Comparison of ENCODE assay signal across 9 cellular contexts in genomic region chr6:166757226-166758135, GRCh38.
DNase-seq lines count a peak whose midpoint lies in the region; ATAC-seq and TF ChIP-seq lines count a peak whose summit lies in the region.
"Had no signal": no experiment of that assay in that cellular context is flagged by ENCODE, and none has a peak within 500 bp of the region (broad histone marks: within the 10 kb centered on the region; RNA-seq: fewer than 3 reads in every experiment).

No MANE protein-coding gene starts in this region.

- H3K27me3 ChIP-seq in right atrium auricular region = no peaks in the 10 kb centered on the region

- H3K4me3 ChIP-seq in right atrium auricular region = peak overlapping the region; percentile 4 to 22
- H3K4me3 ChIP-seq: SK-N-MC had no signal

- peaks cover 15% of the 10 kb centered on the region for H3K27me3 Mint-ChIP-seq in activated CD4-positive, alpha-beta memory T cell treated with anti-CD3 and anti-CD28 coated beads for 36 hours
- H3K27me3 Mint-ChIP-seq in activated CD4-positive, alpha-beta memory T cell treated with anti-CD3 and anti-CD28 coated beads, Interleukin-2, amount 10 ng/mL, durations not matched to agents 7 days and 5 days = peaks cover 34% of the 10 kb centered on the region
- peaks cover 21% of the 10 kb centered on the region for H3K27me3 Mint-ChIP-seq in T-helper 17 cell

- H3K36me3 Mint-ChIP-seq in activated CD4-positive, alpha-beta memory T cell treated with anti-CD3 and anti-CD28 coated beads for 36 hours = no peaks in the 10 kb centered on the region
- H3K36me3 Mint-ChIP-seq in activated CD4-positive, alpha-beta memory T cell treated with anti-CD3 and anti-CD28 coated beads, Interleukin-2, amount 10 ng/mL, durations not matched to agents 7 days and 5 days (ENCODE audit: low read depth) = no peaks in the 10 kb centered on the region
- H3K36me3 Mint-ChIP-seq in T-helper 17 cell (ENCODE audit: low read depth) = peaks cover 3% of the 10 kb centered on the region

- H3K27ac Mint-ChIP-seq in activated CD4-positive, alpha-beta memory T cell treated with anti-CD3 and anti-CD28 coated beads for 36 hours = no peak overlapping the region
- H3K27ac Mint-ChIP-seq in activated CD4-positive, alpha-beta memory T cell treated with anti-CD3 and anti-CD28 coated beads, Interleukin-2, amount 10 ng/mL, durations not matched to agents 7 days and 5 days = no peak overlapping the region
- H3K27ac Mint-ChIP-seq in T-helper 17 cell = no peak overlapping the region

- POLR2A ChIA-PET in activated CD4-positive, alpha-beta memory T cell treated with anti-CD3 and anti-CD28 coated beads for 36 hours (lab: Charles Lee) = no interaction called here
- POLR2A ChIA-PET in activated CD4-positive, alpha-beta memory T cell treated with anti-CD3 and anti-CD28 coated beads, Interleukin-2, amount 10 ng/mL, durations not matched to agents 7 days and 5 days (lab: Charles Lee) = no interaction called here

- intact Hi-C loops in activated CD4-positive, alpha-beta memory T cell treated with anti-CD3 and anti-CD28 coated beads for 36 hours (cut with micrococcal nuclease) = no loop called here
- intact Hi-C loops in left colon (cut with DNase I, micrococcal nuclease) = no loop called here

- no peaks in the 10 kb centered on the region for H3K9me3 ChIP-seq in T-helper 17 cell (ENCODE audit: control insufficient read depth, low read length, poor library complexity, severe bottlenecking)
- H3K9me3 ChIP-seq in right atrium auricular region = no peaks in the 10 kb centered on the region

- H3K4me1 Mint-ChIP-seq in activated CD4-positive, alpha-beta memory T cell treated with anti-CD3 and anti-CD28 coated beads for 36 hours (ENCODE audit: low read depth) = peaks cover 27% of the 10 kb centered on the region
- H3K4me1 Mint-ChIP-seq in activated CD4-positive, alpha-beta memory T cell treated with anti-CD3 and anti-CD28 coated beads, Interleukin-2, amount 10 ng/mL, durations not matched to agents 7 days and 5 days = peaks cover 10% of the 10 kb centered on the region
- peaks cover 36% of the 10 kb centered on the region for H3K4me1 Mint-ChIP-seq in T-helper 17 cell

- H3K4me3 Mint-ChIP-seq in activated CD4-positive, alpha-beta memory T cell treated with anti-CD3 and anti-CD28 coated beads for 36 hours = no peak overlapping the region
- H3K4me3 Mint-ChIP-seq in activated CD4-positive, alpha-beta memory T cell treated with anti-CD3 and anti-CD28 coated beads, Interleukin-2, amount 10 ng/mL, durations not matched to agents 7 days and 5 days = no peak overlapping the region
- H3K4me3 Mint-ChIP-seq in T-helper 17 cell = peak overlapping the region; percentile 71

- H3K9me3 Mint-ChIP-seq in activated CD4-positive, alpha-beta memory T cell treated with anti-CD3 and anti-CD28 coated beads for 36 hours = no peaks in the 10 kb centered on the region
- no peaks in the 10 kb centered on the region for H3K9me3 Mint-ChIP-seq in activated CD4-positive, alpha-beta memory T cell treated with anti-CD3 and anti-CD28 coated beads, Interleukin-2, amount 10 ng/mL, durations not matched to agents 7 days and 5 days

- H3K27ac ChIP-seq in right atrium auricular region = no peak overlapping the region
- H3K27ac ChIP-seq: SK-N-MC had no signal

- no peak for TF ChIP-seq CTCF in right atrium auricular region (IDR thresholded peaks at IDR 0.05)

- DNase-seq in activated CD4-positive, alpha-beta memory T cell treated with anti-CD3 and anti-CD28 coated beads for 36 hours = peak; percentile 28
- DNase-seq in activated CD4-positive, alpha-beta memory T cell treated with anti-CD3 and anti-CD28 coated beads, Interleukin-2, amount 10 ng/mL, durations not matched to agents 7 days and 5 days = no peak
- DNase-seq in T-helper 17 cell = no peak
- DNase-seq in right atrium auricular region (ENCODE audit: low spot score) = no peak
- DNase-seq in stimulated activated naive CD8-positive, alpha-beta T cell treated with anti-CD3 and anti-CD28 coated beads, Interleukin-15, Interleukin-2, amounts not matched to agents 100 U/mL and 50 U/mL, for 24 hours = peak; percentile 20
- no peak for DNase-seq in NCI-H446 treated with DMSO at 0.1 percent for 48 hours (lab: John Stamatoyannopoulos, UW)
- no peak for DNase-seq in left colon
- no peak for DNase-seq in Kasumi-1 (lab: John Stamatoyannopoulos, UW)

- ATAC-seq in T-helper 17 cell (no peak), left colon (no peak)
- peak; percentile 45 for ATAC-seq in stimulated activated naive CD8-positive, alpha-beta T cell treated with anti-CD3 and anti-CD28 coated beads, Interleukin-15, Interleukin-2, amounts not matched to agents 100 U/mL and 50 U/mL, for 24 hours

- H3K36me3 ChIP-seq in right atrium auricular region = no peaks in the 10 kb centered on the region

- peaks cover 0 to 8% of the 10 kb centered on the region in 2 donors for H3K4me1 ChIP-seq in right atrium auricular region

- CTCF ChIA-PET in activated CD4-positive, alpha-beta memory T cell treated with anti-CD3 and anti-CD28 coated beads for 36 hours (lab: Charles Lee) = interaction anchor here (0.6 to 1.4 kb wide), 2 partner anchors 17 to 57 kb away, joined by 3 to 4 read pairs; no protein-coding TSS in a partner anchor
- CTCF ChIA-PET in activated CD4-positive, alpha-beta memory T cell treated with anti-CD3 and anti-CD28 coated beads, Interleukin-2, amount 10 ng/mL, durations not matched to agents 7 days and 5 days (lab: Charles Lee) = interaction anchor here (0.9 to 1.6 kb wide), 3 partner anchors 17 to 594 kb away, joined by 3 to 4 read pairs (median 3); no protein-coding TSS in a partner anchor

Comparison
In these comparisons a context has a peak if more than half of its experiments do, and no peak if none do; other contexts are left out.
1. DNase-seq: peak in activated CD4-positive, alpha-beta memory T cell treated with anti-CD3 and anti-CD28 coated beads for 36 hours (single experiment) and stimulated activated naive CD8-positive, alpha-beta T cell treated with anti-CD3 and anti-CD28 coated beads, Interleukin-15, Interleukin-2, amounts not matched to agents 100 U/mL and 50 U/mL, for 24 hours (single experiment); none in activated CD4-positive, alpha-beta memory T cell treated with anti-CD3 and anti-CD28 coated beads, Interleukin-2, amount 10 ng/mL, durations not matched to agents 7 days and 5 days (single experiment), T-helper 17 cell (0 of 3), right atrium auricular region (single experiment), NCI-H446 treated with DMSO at 0.1 percent for 48 hours (single experiment), left colon (0 of 2) and Kasumi-1 (0 of 2).